In the genomic region with DNA sequence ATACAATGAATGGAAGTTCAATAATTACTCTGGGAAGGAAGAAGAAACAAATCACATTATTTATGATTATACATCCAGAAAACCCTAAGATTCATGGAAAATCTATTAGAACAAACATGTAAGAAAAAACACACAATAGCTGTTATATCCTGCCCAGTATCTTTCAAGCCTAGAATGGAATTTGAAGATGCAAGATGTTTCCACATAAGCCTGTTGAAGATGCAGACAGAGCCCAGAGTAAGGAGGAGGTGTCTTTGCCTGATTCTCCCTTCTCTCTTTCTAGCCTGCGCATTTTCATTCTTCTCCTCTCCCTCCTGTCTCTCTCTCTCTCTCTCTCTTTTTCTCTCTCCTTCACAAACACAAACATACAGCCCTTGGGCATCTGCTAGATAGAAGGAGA, we compare ENCODE assay signal across 23 cellular contexts.
DNase-seq lines count a peak whose midpoint lies in the region; ATAC-seq, FAIRE-seq and TF ChIP-seq lines count a peak whose summit lies in the region.
"Had no signal": no experiment of that assay in that cellular context is flagged by ENCODE, and none has a peak within 500 bp of the region (broad histone marks: within the 10 kb centered on the region; RNA-seq: fewer than 3 reads in every experiment).

No MANE protein-coding gene starts in this region.

- no peak overlapping the region for H3K27ac ChIP-seq in astrocyte (ENCODE audit: low read depth, low read length)
- no peak overlapping the region for H3K27ac ChIP-seq in mesenchymal stem cell (ENCODE audit: low read length, poor library complexity, severe bottlenecking)

- DNase-seq in natural killer cell treated with Interleukin-12 subunit alpha and Interleukin-12 subunit beta and Interleukin-15 and Interleukin-18, amount 100 ng/mL, for 72 hours (ENCODE audit: low spot score) = no peak
- DNase-seq in natural killer cell (no peak), astrocyte (ENCODE audit: low read depth) (no peak), mesenchymal stem cell (peak; percentile 18), superior temporal gyrus (ENCODE audit: extremely low spot score) (no peak), NCI-H82 (lab: John Stamatoyannopoulos, UW) (no peak), D341Med (ENCODE audit: low spot score) (no peak)
- DNase-seq: CD4-positive, alpha-beta memory T cell; COR-L47; DMS 273 treated with DMSO at 0.1 percent for 48 hours; DMS79; GF-D8; H7; Kasumi-1; NCI-H1105 treated with DMSO at 0.1 percent for 48 hours; NCI-H2029; NCI-H2227 treated with DMSO at 0.1 percent for 48 hours; NCI-H526 treated with DMSO at 0.1 percent for 48 hours; RPMI8226; SHP77 had no signal

- intact Hi-C loops in natural killer cell (cut with micrococcal nuclease) = no loop called here

- TF ChIP-seq CTCF in natural killer cell (IDR thresholded peaks at IDR 0.05) = no peak
- TF ChIP-seq CTCF in astrocyte (IDR thresholded peaks at IDR 0.05; ENCODE audit: insufficient read depth, low read depth, low read length) = no peak

- H3K27me3 ChIP-seq in astrocyte (ENCODE audit: insufficient read depth, low read length) (no peaks in the 10 kb centered on the region), mesenchymal stem cell (ENCODE audit: control insufficient read depth in 1 of 2, insufficient read depth in 1 of 2, low read length in 2 of 2) (no peaks in the 10 kb centered on the region)
- H3K27me3 ChIP-seq: BLaER1 treated with 17β-estradiol and CSF1 and Interleukin-3, amounts not matched to agents 10 nM and 100 nM had no signal

- H2AFZ ChIP-seq in astrocyte (ENCODE audit: low read depth, low read length) = no peak overlapping the region
- H2AFZ ChIP-seq in mesenchymal stem cell (ENCODE audit: low read depth, low read length) = no peak overlapping the region

- no peaks in the 10 kb centered on the region for H3K79me2 ChIP-seq in astrocyte (ENCODE audit: insufficient read depth, low read length)

- no peak overlapping the region for H4K91ac ChIP-seq in mesenchymal stem cell (ENCODE audit: low read length)

- peak overlapping the region; percentile 93 to 99 for H3K27ac Mint-ChIP-seq in natural killer cell treated with Interleukin-12 subunit alpha and Interleukin-12 subunit beta and Interleukin-15 and Interleukin-18, amount 100 ng/mL, for 72 hours
- H3K27ac Mint-ChIP-seq in natural killer cell = no peak overlapping the region
- H3K27ac Mint-ChIP-seq in astrocyte (ENCODE audit: unreplicated experiment) = no peak overlapping the region
- H3K27ac Mint-ChIP-seq: CD4-positive, alpha-beta memory T cell had no signal

- H2BK12ac ChIP-seq in mesenchymal stem cell (ENCODE audit: low read length in 2 of 2) = no peak overlapping the region

- H3K18ac ChIP-seq in mesenchymal stem cell (ENCODE audit: low read depth in 1 of 2, low read length in 2 of 2) = no peak overlapping the region

- ATAC-seq in natural killer cell treated with Interleukin-12 subunit alpha and Interleukin-12 subunit beta and Interleukin-15 and Interleukin-18, amount 100 ng/mL, for 72 hours = no peak
- no peak for ATAC-seq in natural killer cell
- ATAC-seq: HepG2, K562 had no signal

- no peak overlapping the region for H3K4me3 ChIP-seq in astrocyte (ENCODE audit: insufficient read depth, low read depth, low read length)
- H3K4me3 ChIP-seq in mesenchymal stem cell (ENCODE audit: insufficient read depth in 1 of 2, low read depth in 1 of 2, low read length in 2 of 2) = no peak overlapping the region
- H3K4me3 ChIP-seq: BLaER1 treated with 17β-estradiol and CSF1 and Interleukin-3, amounts not matched to agents 10 nM and 100 nM; K562 had no signal

- H3K36me3 Mint-ChIP-seq in natural killer cell treated with Interleukin-12 subunit alpha and Interleukin-12 subunit beta and Interleukin-15 and Interleukin-18, amount 100 ng/mL, for 72 hours = peaks cover 20% of the 10 kb centered on the region
- H3K36me3 Mint-ChIP-seq in natural killer cell (no peaks in the 10 kb centered on the region), astrocyte (ENCODE audit: low read depth, unreplicated experiment) (no peaks in the 10 kb centered on the region)
- H3K36me3 Mint-ChIP-seq: CD4-positive, alpha-beta memory T cell had no signal

- H2BK120ac ChIP-seq in mesenchymal stem cell (ENCODE audit: low read depth, low read length) = no peak overlapping the region

- H3K27me3 Mint-ChIP-seq in natural killer cell treated with Interleukin-12 subunit alpha and Interleukin-12 subunit beta and Interleukin-15 and Interleukin-18, amount 100 ng/mL, for 72 hours = no peaks in the 10 kb centered on the region
- peaks cover 0 to 7% of the 10 kb centered on the region in 2 donors for H3K27me3 Mint-ChIP-seq in natural killer cell (ENCODE audit: low read depth in 2 of 2)
- H3K27me3 Mint-ChIP-seq in astrocyte (ENCODE audit: low read depth, unreplicated experiment) = peaks cover 6% of the 10 kb centered on the region

- no peak overlapping the region for H3K23ac ChIP-seq in mesenchymal stem cell (ENCODE audit: low read length in 2 of 2)

- 100% methylated on average over 1 of the region's 1 CpG for WGBS in mesenchymal stem cell

- H2BK15ac ChIP-seq in mesenchymal stem cell (ENCODE audit: low read depth, poor library complexity, severe bottlenecking) = no peak overlapping the region

- no peaks in the 10 kb centered on the region for H4K20me1 ChIP-seq in astrocyte (ENCODE audit: insufficient read depth, low read length)
- H4K20me1 ChIP-seq: BLaER1 treated with 17β-estradiol and CSF1 and Interleukin-3, amounts not matched to agents 10 nM and 100 nM had no signal

- peak overlapping the region; percentile 25 for H3K4me3 Mint-ChIP-seq in natural killer cell treated with Interleukin-12 subunit alpha and Interleukin-12 subunit beta and Interleukin-15 and Interleukin-18, amount 100 ng/mL, for 72 hours
- no peak overlapping the region for H3K4me3 Mint-ChIP-seq in natural killer cell
- no peak overlapping the region for H3K4me3 Mint-ChIP-seq in astrocyte (ENCODE audit: unreplicated experiment)
- H3K4me3 Mint-ChIP-seq: CD4-positive, alpha-beta memory T cell had no signal

- H3K4me2 ChIP-seq in astrocyte (ENCODE audit: low read length) = no peak overlapping the region
- no peak overlapping the region for H3K4me2 ChIP-seq in mesenchymal stem cell (ENCODE audit: low read length, poor library complexity, severe bottlenecking)

- H2BK5ac ChIP-seq in mesenchymal stem cell (ENCODE audit: low read depth, low read length, poor library complexity, severe bottlenecking) = no peak overlapping the region

- peaks cover 4% of the 10 kb centered on the region for H3K9me3 Mint-ChIP-seq in natural killer cell treated with Interleukin-12 subunit alpha and Interleukin-12 subunit beta and Interleukin-15 and Interleukin-18, amount 100 ng/mL, for 72 hours
- H3K9me3 Mint-ChIP-seq in natural killer cell (no peaks in the 10 kb centered on the region), astrocyte (ENCODE audit: unreplicated experiment) (no peaks in the 10 kb centered on the region)

- H3K9ac ChIP-seq in astrocyte (ENCODE audit: low read length) = no peak overlapping the region
- H3K9ac ChIP-seq in mesenchymal stem cell (ENCODE audit: low read length) = no peak overlapping the region

- FAIRE-seq in astrocyte (lab: Jason Lieb, UNC) = peak; percentile 52
- FAIRE-seq: HepG2, K562 had no signal

- H2AK5ac ChIP-seq in mesenchymal stem cell (ENCODE audit: low read length, severe bottlenecking) = no peak overlapping the region

- H3K36me3 ChIP-seq in astrocyte (ENCODE audit: insufficient read depth, low read length) = no peaks in the 10 kb centered on the region
- H3K36me3 ChIP-seq in mesenchymal stem cell (ENCODE audit: control insufficient read depth in 1 of 2, insufficient read depth in 2 of 2, low read depth in 1 of 2, low read length in 2 of 2) = no peaks in the 10 kb centered on the region
- H3K36me3 ChIP-seq: BLaER1 treated with 17β-estradiol and CSF1 and Interleukin-3, amounts not matched to agents 10 nM and 100 nM had no signal

- no peak overlapping the region for H3K14ac ChIP-seq in mesenchymal stem cell (ENCODE audit: low read length in 2 of 2)

- no peak overlapping the region for H4K8ac ChIP-seq in mesenchymal stem cell (ENCODE audit: low read length)

- H3K4ac ChIP-seq in mesenchymal stem cell (ENCODE audit: low read depth in 1 of 2, low read length in 2 of 2) = no peak overlapping the region

- H3K4me1 ChIP-seq in astrocyte (ENCODE audit: insufficient read depth, low read length) (peaks cover 12% of the 10 kb centered on the region), mesenchymal stem cell (ENCODE audit: control insufficient read depth, insufficient read depth, low read depth, low read length) (no peaks in the 10 kb centered on the region)

- H3K4me1 Mint-ChIP-seq in natural killer cell treated with Interleukin-12 subunit alpha and Interleukin-12 subunit beta and Interleukin-15 and Interleukin-18, amount 100 ng/mL, for 72 hours (ENCODE audit: low read depth in 2 of 2) = peaks cover 72 to 78% of the 10 kb centered on the region in 2 donors
- H3K4me1 Mint-ChIP-seq in natural killer cell (peaks cover 24 to 27% of the 10 kb centered on the region in 2 donors), astrocyte (ENCODE audit: low read depth, unreplicated experiment) (peaks cover 11% of the 10 kb centered on the region)
- H3K4me1 Mint-ChIP-seq: CD4-positive, alpha-beta memory T cell had no signal

- H3K79me1 ChIP-seq in mesenchymal stem cell (replicated peaks; ENCODE audit: low read length, poor library complexity, severe bottlenecking) = no peaks in the 10 kb centered on the region

- no peaks in the 10 kb centered on the region for H3K9me3 ChIP-seq in astrocyte (ENCODE audit: insufficient read depth, low read depth, low read length)
- H3K9me3 ChIP-seq in mesenchymal stem cell (ENCODE audit: control insufficient read depth, low read length) = no peaks in the 10 kb centered on the region

Comparison
In these comparisons a context has a peak if more than half of its experiments do, and no peak if none do; other contexts are left out.
1. H3K27ac Mint-ChIP-seq: peak in natural killer cell treated with Interleukin-12 subunit alpha and Interleukin-12 subunit beta and Interleukin-15 and Interleukin-18, amount 100 ng/mL, for 72 hours (2 of 2); none in natural killer cell (0 of 2) and astrocyte (single experiment).